ENCODE assay signal across 19 cellular contexts in the genomic region with DNA sequence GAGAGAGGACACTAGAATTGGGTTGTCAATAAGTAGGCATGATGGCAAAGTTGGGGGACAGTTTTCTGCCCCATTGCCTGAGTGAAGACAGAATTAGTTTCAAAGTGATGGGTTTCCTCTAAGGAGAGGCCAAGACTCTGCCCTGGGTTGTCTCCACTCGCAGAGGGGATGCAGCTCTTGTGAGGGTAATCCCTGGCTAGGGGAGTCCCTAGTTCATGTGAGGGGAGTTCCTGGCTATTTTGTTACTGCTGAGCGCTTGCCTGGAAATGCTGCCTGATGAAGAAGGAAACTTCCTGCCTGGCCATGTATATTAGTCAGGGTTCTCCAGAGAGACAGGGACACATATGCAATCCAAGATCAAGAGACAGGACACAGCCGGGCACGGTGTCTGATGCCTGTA.
DNase-seq lines count a peak whose midpoint lies in the region; ATAC-seq lines count a peak whose summit lies in the region.
"Had no signal": no experiment of that assay in that cellular context is flagged by ENCODE, and none has a peak within 500 bp of the region (broad histone marks: within the 10 kb centered on the region; RNA-seq: fewer than 3 reads in every experiment).

No MANE protein-coding gene starts in this region.

- no peaks in the 10 kb centered on the region for H3K36me3 ChIP-seq in KOPT-K1 (ENCODE audit: insufficient read depth, low read length)
- H3K36me3 ChIP-seq: BLaER1 had no signal

- DNase-seq in effector memory CD8-positive, alpha-beta T cell, result no peak
- no peak for DNase-seq in NCI-H82 (lab: John Stamatoyannopoulos, UW)
- DNase-seq: 8988T; Calu3; CD4-positive, alpha-beta memory T cell; DMS79 treated with DMSO at 0.1 percent for 48 hours; GF-D8; GM23248; HFFc6 had no signal

- peak overlapping the region; percentile 36 for H3K27ac Mint-ChIP-seq in stimulated activated memory B cell treated with anti-CD40 and anti-IgM and Interleukin-4, amounts not matched to agents 10 μg/mL and 1 μg/mL and 100 μg/mL, for 72 hours
- H3K27ac Mint-ChIP-seq in effector memory CD8-positive, alpha-beta T cell, result no peak overlapping the region
- H3K27ac Mint-ChIP-seq: CD14-positive monocyte; CD4-positive, alpha-beta memory T cell; HFFc6 had no signal

- H3K36me3 Mint-ChIP-seq in stimulated activated memory B cell treated with anti-CD40 and anti-IgM and Interleukin-4, amounts not matched to agents 10 μg/mL and 1 μg/mL and 100 μg/mL, for 72 hours, result no peaks in the 10 kb centered on the region
- H3K36me3 Mint-ChIP-seq in effector memory CD8-positive, alpha-beta T cell (ENCODE audit: insufficient read depth), result no peaks in the 10 kb centered on the region
- H3K36me3 Mint-ChIP-seq: CD14-positive monocyte; CD4-positive, alpha-beta memory T cell had no signal

- H3K4me3 Mint-ChIP-seq in stimulated activated memory B cell treated with anti-CD40 and anti-IgM and Interleukin-4, amounts not matched to agents 10 μg/mL and 1 μg/mL and 100 μg/mL, for 72 hours, result no peak overlapping the region
- H3K4me3 Mint-ChIP-seq in effector memory CD8-positive, alpha-beta T cell, result no peak overlapping the region
- H3K4me3 Mint-ChIP-seq: CD14-positive monocyte; CD4-positive, alpha-beta memory T cell; HFFc6 had no signal

- ATAC-seq in GM18502 (IDR thresholded peaks at IDR 0.05; ENCODE audit: poor library complexity, unreplicated experiment) (peak; percentile 46), HG02642 (IDR thresholded peaks at IDR 0.05; ENCODE audit: poor library complexity, unreplicated experiment) (peak; percentile 49), GM18511 (IDR thresholded peaks at IDR 0.05; ENCODE audit: unreplicated experiment) (no peak)
- ATAC-seq in stimulated activated memory B cell treated with anti-CD40 and anti-IgM and Interleukin-4, amounts not matched to agents 10 μg/mL and 1 μg/mL and 100 μg/mL, for 72 hours, result peak; percentile 34
- no peak for ATAC-seq in effector memory CD8-positive, alpha-beta T cell (replicated peaks)
- ATAC-seq: HCT116 had no signal

- peaks cover 14% of the 10 kb centered on the region for H3K27me3 Mint-ChIP-seq in stimulated activated memory B cell treated with anti-CD40 and anti-IgM and Interleukin-4, amounts not matched to agents 10 μg/mL and 1 μg/mL and 100 μg/mL, for 72 hours
- no peaks in the 10 kb centered on the region for H3K27me3 Mint-ChIP-seq in effector memory CD8-positive, alpha-beta T cell
- H3K27me3 Mint-ChIP-seq: CD4-positive, alpha-beta memory T cell had no signal

- peak overlapping the region; percentile 67 for H3K27ac ChIP-seq in KOPT-K1 (ENCODE audit: low read depth, low read length, poor library complexity, severe bottlenecking)
- H3K27ac ChIP-seq: BLaER1, GM23248, HL-60, KMS-11 had no signal

- peaks cover 20% of the 10 kb centered on the region for H3K4me1 Mint-ChIP-seq in stimulated activated memory B cell treated with anti-CD40 and anti-IgM and Interleukin-4, amounts not matched to agents 10 μg/mL and 1 μg/mL and 100 μg/mL, for 72 hours
- no peaks in the 10 kb centered on the region for H3K4me1 Mint-ChIP-seq in effector memory CD8-positive, alpha-beta T cell (ENCODE audit: low read depth in 2 of 2)
- H3K4me1 Mint-ChIP-seq: CD14-positive monocyte; CD4-positive, alpha-beta memory T cell had no signal

- no peaks in the 10 kb centered on the region for H3K9me3 Mint-ChIP-seq in stimulated activated memory B cell treated with anti-CD40 and anti-IgM and Interleukin-4, amounts not matched to agents 10 μg/mL and 1 μg/mL and 100 μg/mL, for 72 hours
- peaks cover 6 to 13% of the 10 kb centered on the region in 2 donors for H3K9me3 Mint-ChIP-seq in effector memory CD8-positive, alpha-beta T cell

- H3K9me3 ChIP-seq in KOPT-K1 (ENCODE audit: insufficient read depth, low read length, poor library complexity, severe bottlenecking), result no peaks in the 10 kb centered on the region
- H3K9me3 ChIP-seq: BLaER1 had no signal

Comparison
In these comparisons a context has a peak if more than half of its experiments do, and no peak if none do; other contexts are left out.
1. ATAC-seq: peak in GM18502 (single experiment), HG02642 (single experiment) and stimulated activated memory B cell treated with anti-CD40 and anti-IgM and Interleukin-4, amounts not matched to agents 10 μg/mL and 1 μg/mL and 100 μg/mL, for 72 hours (single experiment); none in GM18511 (single experiment) and effector memory CD8-positive, alpha-beta T cell (single experiment).